18 cellular contexts compared by ENCODE assay signal in genomic region chr2:31999438-31999837, GRCh38.
"Had no signal": no experiment of that assay in that cellular context is flagged by ENCODE, and none has a peak within 500 bp of the region (broad histone marks: within the 10 kb centered on the region; RNA-seq: fewer than 3 reads in every experiment).

No MANE protein-coding gene starts in this region.

- H3K27me3 ChIP-seq: ascending aorta, esophagus squamous epithelium had no signal

- H3K27ac ChIP-seq: ascending aorta, esophagus squamous epithelium, thoracic aorta had no signal

- H3K4me3 ChIP-seq: ascending aorta, esophagus squamous epithelium, thoracic aorta had no signal

- H3K27me3 Mint-ChIP-seq: activated CD4-positive, alpha-beta T cell treated with anti-CD3 and anti-CD28 coated beads, Interleukin-2, amount 10 ng/mL, durations not matched to agents 24 days and 14 days; activated naive CD4-positive, alpha-beta T cell treated with anti-CD3 and anti-CD28 coated beads, Interleukin-2, amount 10 ng/mL, durations not matched to agents 7 days and 5 days; dendritic cell treated with granulocyte-macrophage colony-stimulating factor and Interleukin-4, amounts not matched to agents 40 ng/mL and 50 ng/mL, for 4 days; naive thymus-derived CD8-positive, alpha-beta T cell; T-cell had no signal

- H3K4me1 ChIP-seq: ascending aorta had no signal

- H3K27ac Mint-ChIP-seq: activated naive CD4-positive, alpha-beta T cell treated with anti-CD3 and anti-CD28 coated beads, Interleukin-2, amount 10 ng/mL, durations not matched to agents 7 days and 5 days; dendritic cell treated with granulocyte-macrophage colony-stimulating factor and Interleukin-4, amounts not matched to agents 40 ng/mL and 50 ng/mL, for 4 days had no signal

- DNase-seq: activated CD4-positive, alpha-beta T cell treated with anti-CD3 and anti-CD28 coated beads, Interleukin-2, amount 10 ng/mL, durations not matched to agents 24 days and 14 days; activated CD8-positive, alpha-beta T cell treated with anti-CD3 and anti-CD28 coated beads, Interleukin-2, amount 10 ng/mL, durations not matched to agents 7 days and 5 days; activated effector memory CD4-positive, alpha-beta T cell treated with Interleukin-2 at 50 U/mL for 16 hours; activated naive CD4-positive, alpha-beta T cell treated with anti-CD3 and anti-CD28 coated beads, Interleukin-2, amount 10 ng/mL, durations not matched to agents 7 days and 5 days; activated T-cell treated with anti-CD3 and anti-CD28 coated beads, Interleukin-2, amount 50 U/mL, for 4 hours; effector CD8-positive, alpha-beta T cell; esophagus squamous epithelium; naive thymus-derived CD8-positive, alpha-beta T cell; nucleus accumbens; retina; stimulated activated CD4-positive, alpha-beta T cell treated with anti-CD3 and anti-CD28 coated beads, Interleukin-12 subunit alpha, Interleukin-12 subunit beta, amount 100 ng/mL, for 4 hours; stimulated activated CD4-positive, alpha-beta T cell treated with anti-CD3 and anti-CD28 coated beads, Interleukin-1b, Interleukin-23, amount 100 ng/mL, for 48 hours; T-cell; T-helper 9 cell had no signal

- H3K4me3 Mint-ChIP-seq: activated CD8-positive, alpha-beta T cell treated with anti-CD3 and anti-CD28 coated beads, Interleukin-2, amount 10 ng/mL, durations not matched to agents 7 days and 5 days; activated naive CD4-positive, alpha-beta T cell treated with anti-CD3 and anti-CD28 coated beads, Interleukin-2, amount 10 ng/mL, durations not matched to agents 7 days and 5 days; activated T-cell treated with anti-CD3 and anti-CD28 coated beads, Interleukin-2, amount 50 U/mL, for 4 hours; dendritic cell treated with granulocyte-macrophage colony-stimulating factor and Interleukin-4, amounts not matched to agents 40 ng/mL and 50 ng/mL, for 4 days had no signal

- ATAC-seq: activated CD8-positive, alpha-beta T cell treated with anti-CD3 and anti-CD28 coated beads, Interleukin-2, amount 10 ng/mL, durations not matched to agents 7 days and 5 days; naive thymus-derived CD8-positive, alpha-beta T cell; SK-N-SH treated with all-trans-retinoic acid at 6 μM for 48 hours had no signal

- H3K9me3 ChIP-seq: ascending aorta, esophagus squamous epithelium, thoracic aorta had no signal

- H3K36me3 ChIP-seq: ascending aorta, esophagus squamous epithelium, thoracic aorta had no signal

- H3K9me3 Mint-ChIP-seq: activated CD4-positive, alpha-beta T cell treated with anti-CD3 and anti-CD28 coated beads, Interleukin-2, amount 10 ng/mL, durations not matched to agents 24 days and 14 days; activated naive CD4-positive, alpha-beta T cell treated with anti-CD3 and anti-CD28 coated beads, Interleukin-2, amount 10 ng/mL, durations not matched to agents 7 days and 5 days; activated T-cell treated with anti-CD3 and anti-CD28 coated beads, Interleukin-2, amount 50 U/mL, for 4 hours; dendritic cell treated with granulocyte-macrophage colony-stimulating factor and Interleukin-4, amounts not matched to agents 40 ng/mL and 50 ng/mL, for 4 days; naive thymus-derived CD8-positive, alpha-beta T cell; T-cell had no signal
